14 cellular contexts compared by ENCODE assay signal in the genomic region with DNA sequence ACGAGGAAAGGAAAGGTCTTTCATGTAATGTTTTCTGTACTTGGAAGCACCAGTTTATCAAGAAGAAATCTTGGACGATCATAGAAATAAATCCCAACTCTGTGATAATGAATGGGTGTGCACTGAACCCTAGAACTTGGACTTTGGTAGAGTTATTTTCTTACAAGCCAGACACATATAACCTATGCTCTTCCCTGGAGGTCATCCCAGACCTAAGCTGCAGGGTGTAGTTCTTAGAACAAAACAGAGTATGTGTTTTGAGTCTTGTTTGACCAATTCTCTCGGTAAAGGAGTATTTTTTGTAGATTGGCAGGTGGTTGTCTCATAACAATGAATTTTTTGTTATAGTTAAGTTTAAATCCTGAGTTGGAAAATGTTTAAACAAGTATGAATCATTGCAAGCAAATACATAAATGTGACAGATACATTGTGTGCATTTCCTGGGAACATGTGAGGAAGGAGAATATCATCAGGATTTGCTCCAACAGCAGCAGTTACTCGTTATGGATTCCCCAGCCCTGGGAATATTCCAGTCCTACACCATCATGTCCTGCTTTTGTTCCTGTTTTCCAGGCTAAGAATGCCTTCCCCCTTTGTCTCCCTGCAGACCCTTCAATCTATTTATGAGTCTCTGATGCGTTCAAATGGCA.
"Had no signal": no experiment of that assay in that cellular context is flagged by ENCODE, and none has a peak within 500 bp of the region (broad histone marks: within the 10 kb centered on the region; RNA-seq: fewer than 3 reads in every experiment).

No MANE protein-coding gene starts in this region.

- H3K4me1 ChIP-seq: adrenal gland, gastrocnemius medialis had no signal

- H3K9me3 ChIP-seq: adrenal gland, gastrocnemius medialis had no signal

- H3K4me3 ChIP-seq: adrenal gland, cardiac muscle cell, gastrocnemius medialis had no signal

- DNase-seq: activated CD4-positive, alpha-beta T cell treated with anti-CD3 and anti-CD28 coated beads for 1 hour; activated effector memory CD4-positive, alpha-beta T cell treated with anti-CD3 and anti-CD28 coated beads, Interleukin-2, amount 50 U/mL, for 16 hours; activated naive CD4-positive, alpha-beta T cell treated with anti-CD3 and anti-CD28 coated beads, Interleukin-2, amount 50 U/mL, for 16 hours; activated T-cell treated with anti-CD3 and anti-CD28 coated beads, Interleukin-2, amount 50 U/mL, for 72 hours; endodermal cell; gastrocnemius medialis; head of caudate nucleus; mesendoderm; natural killer cell; nucleus accumbens; trophoblast cell; WERI-Rb-1 had no signal

- H3K36me3 ChIP-seq: adrenal gland, cardiac muscle cell, gastrocnemius medialis, WERI-Rb-1 had no signal

- H3K27me3 ChIP-seq: adrenal gland, cardiac muscle cell, gastrocnemius medialis had no signal

- H3K27ac ChIP-seq: adrenal gland, cardiac muscle cell, gastrocnemius medialis, WERI-Rb-1 had no signal

- ATAC-seq: activated T-cell treated with anti-CD3 and anti-CD28 coated beads, Interleukin-2, amount 50 U/mL, for 72 hours; gastrocnemius medialis; natural killer cell had no signal
